ENCODE assay signal across 22 cellular contexts in genomic region chr16:89831810-89832328, GRCh38.
"Had no signal": no experiment of that assay in that cellular context is flagged by ENCODE, and none has a peak within 500 bp of the region (broad histone marks: within the 10 kb centered on the region; RNA-seq: fewer than 3 reads in every experiment).

No MANE protein-coding gene starts in this region.

- H3K27me3 ChIP-seq: transverse colon had no signal

- H3K4me3 Mint-ChIP-seq: memory B cell; mesothelial cell of epicardium; natural killer cell; stimulated activated naive B cell treated with anti-CD40 and anti-IgM and Interleukin-4, amounts not matched to agents 10 μg/mL and 1 μg/mL and 100 μg/mL, for 72 hours; stimulated activated naive CD8-positive, alpha-beta T cell treated with anti-CD3 and anti-CD28 coated beads, Interleukin-15, amount 100 ng/mL, for 72 hours had no signal

- H3K36me3 Mint-ChIP-seq: memory B cell, mesothelial cell of epicardium, natural killer cell had no signal

- H3K4me1 Mint-ChIP-seq: memory B cell had no signal

- H3K27ac ChIP-seq: coronary artery, heart right ventricle, left lung, lower lobe of right lung, parathyroid adenoma, psoas muscle, spleen, thoracic aorta had no signal

- DNase-seq: effector CD4-positive, alpha-beta T cell; heart right ventricle; hypothalamus; islet precursor cell; left lung; lower lobe of right lung; natural killer cell; psoas muscle; retina; spleen; stimulated activated CD4-positive, alpha-beta T cell treated with anti-CD3 and anti-CD28 coated beads, Interleukin-15, amount 100 ng/mL, for 24 hours; stimulated activated CD4-positive, alpha-beta T cell treated with anti-CD3 and anti-CD28 coated beads, Interleukin-1b, Interleukin-23, amount 100 ng/mL, for 48 hours; stimulated activated CD4-positive, alpha-beta T cell treated with anti-CD3 and anti-CD28 coated beads, Interleukin-4, amount 100 ng/mL, for 4 hours; stimulated activated naive B cell treated with anti-CD40 and anti-IgM and Interleukin-4, amounts not matched to agents 10 μg/mL and 1 μg/mL and 100 μg/mL, for 72 hours; stimulated activated naive CD8-positive, alpha-beta T cell treated with anti-CD3 and anti-CD28 coated beads, Interleukin-15, amount 100 ng/mL, for 72 hours; substantia nigra; transverse colon had no signal

- H3K9me3 ChIP-seq: heart right ventricle, left lung, lower lobe of right lung, psoas muscle, thoracic aorta, transverse colon had no signal

- H3K9me3 Mint-ChIP-seq: memory B cell; mesothelial cell of epicardium; natural killer cell; stimulated activated naive B cell treated with anti-CD40 and anti-IgM and Interleukin-4, amounts not matched to agents 10 μg/mL and 1 μg/mL and 100 μg/mL, for 72 hours had no signal

- H3K36me3 ChIP-seq: heart right ventricle, left lung, lower lobe of right lung, spleen, thoracic aorta, transverse colon had no signal

- H3K4me3 ChIP-seq: coronary artery, heart right ventricle, left lung, lower lobe of right lung, psoas muscle, spleen, thoracic aorta, transverse colon had no signal

- H3K9ac ChIP-seq: parathyroid adenoma had no signal

- H2AFZ ChIP-seq: parathyroid adenoma had no signal

- H3K27ac Mint-ChIP-seq: memory B cell; mesothelial cell of epicardium; natural killer cell; stimulated activated naive B cell treated with anti-CD40 and anti-IgM and Interleukin-4, amounts not matched to agents 10 μg/mL and 1 μg/mL and 100 μg/mL, for 72 hours; stimulated activated naive CD8-positive, alpha-beta T cell treated with anti-CD3 and anti-CD28 coated beads, Interleukin-15, amount 100 ng/mL, for 72 hours had no signal

- H3K4me1 ChIP-seq: psoas muscle had no signal
